Comparison of ENCODE assay signal across 8 cellular contexts in genomic region chr16:1002399-1003161, GRCh38. TPM values are rescaled to one million over a fixed set of nuclear protein-coding genes. Genes with fewer than 3 reads are reported as not detected.
DNase-seq lines count a peak whose midpoint lies in the region; ATAC-seq and TF ChIP-seq lines count a peak whose summit lies in the region.

No MANE protein-coding gene starts in this region.

- peaks cover 18% of the 10 kb centered on the region for H3K4me1 Mint-ChIP-seq in neural progenitor cell

- peak; percentile 91 for DNase-seq in H4 (ENCODE audit: low spot score)
- DNase-seq in T-helper 22 cell (ENCODE audit: low read depth), result peak; percentile 51
- peak; percentile 59 for DNase-seq in astrocyte of the cerebellum (ENCODE audit: low read depth)
- no peak for DNase-seq in neural progenitor cell (ENCODE audit: low spot score)
- no peak for DNase-seq in aorta
- no peak for DNase-seq in putamen (ENCODE audit: low spot score)

- no peak overlapping the region for H3K9ac ChIP-seq in neural progenitor cell

- H3K4me3 Mint-ChIP-seq in neural progenitor cell, result peak overlapping the region; percentile 60

- ATAC-seq in aorta (ENCODE audit: low FRiP score), result peak; percentile 33
- no peak for ATAC-seq in GM19351 (IDR thresholded peaks at IDR 0.05; ENCODE audit: unreplicated experiment)
- no peak for ATAC-seq in GM18858 (IDR thresholded peaks at IDR 0.05; ENCODE audit: unreplicated experiment)

- H3K36me3 ChIP-seq in neural progenitor cell (no peaks in the 10 kb centered on the region), aorta (ENCODE audit: control insufficient read depth in 1 of 2, insufficient read depth in 2 of 2, low read length in 1 of 2) (no peaks in the 10 kb centered on the region)

- no peak overlapping the region for H3K4me2 ChIP-seq in neural progenitor cell

- H3K27ac Mint-ChIP-seq in neural progenitor cell, result peak overlapping the region; percentile 15

- peaks cover 2% of the 10 kb centered on the region for H3K36me3 Mint-ChIP-seq in neural progenitor cell

- no peak overlapping the region for H2AFZ ChIP-seq in neural progenitor cell (replicated peaks)

- no peaks in the 10 kb centered on the region for H3K9me3 ChIP-seq in neural progenitor cell (ENCODE audit: low read depth)
- no peaks in the 10 kb centered on the region for H3K9me3 ChIP-seq in aorta (ENCODE audit: control insufficient read depth, low read length)

- in situ Hi-C loops in astrocyte of the cerebellum (cut with HindIII; ENCODE audit: low sequenced_read_pairs), result no loop called here

- 65 to 68% methylated on average over 46 of the region's 46 CpGs for WGBS in aorta, 2 donors

- H3K27me3 ChIP-seq in neural progenitor cell, result peaks cover 4% of the 10 kb centered on the region
- H3K27me3 ChIP-seq in aorta (ENCODE audit: control insufficient read depth in 1 of 2, insufficient read depth in 2 of 2, low read length in 1 of 2), result no peaks in the 10 kb centered on the region

- peaks cover 3% of the 10 kb centered on the region for H3K9me3 Mint-ChIP-seq in neural progenitor cell

- H3K4me3 ChIP-seq in astrocyte of the cerebellum (ENCODE audit: low read depth, low read length) (no peak overlapping the region), neural progenitor cell (no peak overlapping the region), aorta (ENCODE audit: low read length in 2 of 2) (no peak overlapping the region)

- H3K4me1 ChIP-seq in neural progenitor cell (peaks cover 3% of the 10 kb centered on the region), aorta (ENCODE audit: control insufficient read depth in 1 of 2, insufficient read depth in 2 of 2, low read length in 2 of 2) (no peaks in the 10 kb centered on the region)

- no peaks in the 10 kb centered on the region for H3K79me2 ChIP-seq in neural progenitor cell (ENCODE audit: low read depth)

- peaks cover 20% of the 10 kb centered on the region for H3K27me3 Mint-ChIP-seq in neural progenitor cell (ENCODE audit: insufficient read depth, low read depth)

- no peaks in the 10 kb centered on the region for H3F3A ChIP-seq in neural progenitor cell (ENCODE audit: low read depth)

- H3K27ac ChIP-seq in neural progenitor cell (no peak overlapping the region), aorta (ENCODE audit: low read depth in 1 of 2, low read length in 2 of 2) (no peak overlapping the region)

- H4K20me1 ChIP-seq in neural progenitor cell (ENCODE audit: low read depth), result no peaks in the 10 kb centered on the region

- intact Hi-C loops in aorta (cut with DNase I), result no loop called here

- no peak for TF ChIP-seq CTCF in astrocyte of the cerebellum (IDR thresholded peaks at IDR 0.05; ENCODE audit: low read depth, low read length, missing control alignments)
- no peak for TF ChIP-seq CTCF in neural progenitor cell (IDR thresholded peaks at IDR 0.05)

RNA-seq across cellular contexts. Expression of gene SOX8, which starts 21.0 kb away (rescaled TPM):
- total RNA-seq in H4 (2014; rRNA removed; shearing (Covaris generic)), result 0.12 and 0.35 TPM in 2 replicates
- total RNA-seq in neural progenitor cell (ENCODE audit: low replicate concordance) (0.75 and 3.0 TPM in 2 replicates), aorta (1 to 10 TPM; 2.2 to 7.0 TPM)
- 1 to 10 TPM; 1.0 to 5.7 TPM for polyA plus RNA-seq in aorta

RNA-seq across cellular contexts. Expression of gene LMF1, which starts 31.8 kb away (rescaled TPM):
- 31.1 and 39.9 TPM in 2 replicates for total RNA-seq in H4 (2014; rRNA removed; shearing (Covaris generic))
- total RNA-seq in neural progenitor cell (ENCODE audit: low replicate concordance) (3.4 and 26.8 TPM in 2 replicates), aorta (10 to 100 TPM; 18.2 to 38.4 TPM)
- polyA plus RNA-seq in aorta, result 10 to 100 TPM in 1 of 2 donors, 1 to 10 TPM in 1; 8.8 to 75.0 TPM

Comparison
In these comparisons a context has a peak if more than half of its experiments do, and no peak if none do; other contexts are left out.
1. DNase-seq: peak in H4 (single experiment), T-helper 22 cell (single experiment) and astrocyte of the cerebellum (single experiment); none in neural progenitor cell (single experiment), aorta (0 of 2) and putamen (single experiment).